Comparison of ENCODE assay signal across 1 cellular context in genomic region chr17:51166198-51166986, GRCh38.
TF ChIP-seq lines count a peak whose summit lies in the region.

TSS of gene NME2 (plus strand) at chr17:51166411. CDS start at chr17:51166831, 420 bp downstream.

TF ChIP-seq in IMR-90, 13 proteins besides CTCF, POLR2A, EP300 and RAD21 (continued from another document):
- no peak for TF ChIP-seq ELK1 (IDR thresholded peaks at IDR 0.05; ENCODE audit: borderline replicate concordance, low read depth, low read length)
- no peak for TF ChIP-seq RFX5 (IDR thresholded peaks at IDR 0.05; ENCODE audit: low read depth, low read length)
- TF ChIP-seq RCOR1 (IDR thresholded peaks at IDR 0.05; ENCODE audit: insufficient replicate concordance, low read length) = no peak
- no peak for TF ChIP-seq SMC3 (IDR thresholded peaks at IDR 0.05; ENCODE audit: low read depth, low read length)
- no peak for TF ChIP-seq CHD1 (IDR thresholded peaks at IDR 0.05; ENCODE audit: low read depth, low read length)
